ENCODE assay signal across 8 cellular contexts in the genomic region with DNA sequence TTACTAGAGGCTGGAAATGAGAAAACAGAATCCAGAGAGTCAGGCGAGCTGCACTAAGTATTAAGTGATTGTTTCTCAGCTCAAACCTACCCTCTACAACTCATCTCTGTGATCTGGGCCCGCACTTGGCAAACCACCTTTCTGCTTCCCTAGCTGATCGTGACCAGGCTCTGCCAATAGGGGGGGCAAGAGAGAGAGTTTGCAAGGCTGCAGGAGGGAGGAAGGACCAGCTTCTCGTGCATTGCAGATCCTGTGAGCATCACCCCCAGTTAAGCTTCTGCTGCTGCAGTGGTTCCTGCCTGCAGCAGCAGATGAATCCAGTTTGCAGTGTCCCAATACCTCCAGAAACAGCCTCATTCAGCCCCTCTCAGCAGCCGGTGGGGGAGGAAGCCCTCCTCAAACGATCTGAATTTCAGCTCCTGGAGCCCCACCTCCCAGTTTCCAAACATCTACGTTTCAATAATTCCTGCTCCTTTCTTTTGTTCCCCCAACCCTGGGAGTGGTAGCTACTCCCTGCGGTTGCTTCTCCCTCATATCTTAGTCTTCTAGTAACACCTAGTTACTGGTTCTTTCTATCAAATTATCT. TPM values are rescaled to one million over a fixed set of nuclear protein-coding genes. Genes with fewer than 3 reads are reported as not detected.
A peak's percentile ranks its signal among the peaks of the same experiment; 100 is the strongest.
DNase-seq lines count a peak whose midpoint lies in the region; ATAC-seq and TF ChIP-seq lines count a peak whose summit lies in the region.

No MANE protein-coding gene starts in this region.

- 34% methylated on average over 8 of the region's 8 CpGs for WGBS in prostate gland

- H3K9me2 ChIP-seq in DOHH2 (replicated peaks; ENCODE audit: control insufficient read depth, low read length): no peaks in the 10 kb centered on the region

- intact Hi-C loops in prostate gland (cut with DNase I): no loop called here

- H3K9me3 ChIP-seq in DOHH2 (ENCODE audit: control insufficient read depth, insufficient read depth, low read length) (no peaks in the 10 kb centered on the region), KOPT-K1 (ENCODE audit: insufficient read depth, low read length, poor library complexity, severe bottlenecking) (no peaks in the 10 kb centered on the region), prostate gland (no peaks in the 10 kb centered on the region)

- H3K79me2 ChIP-seq in DOHH2 (ENCODE audit: control insufficient read depth, low read length): no peaks in the 10 kb centered on the region

- TF ChIP-seq POLR2A in prostate gland (IDR thresholded peaks at IDR 0.05): no peak

- H3K4me3 ChIP-seq in DOHH2 (ENCODE audit: low read length): no peak overlapping the region
- no peak overlapping the region for H3K4me3 ChIP-seq in prostate gland

- no peak overlapping the region for H3K4me2 ChIP-seq in DOHH2 (ENCODE audit: low read length)

- H4K20me1 ChIP-seq in DOHH2 (ENCODE audit: control insufficient read depth, insufficient read depth, low read depth, low read length): no peaks in the 10 kb centered on the region

- TF ChIP-seq CTCF in DOHH2 (IDR thresholded peaks at IDR 0.05; ENCODE audit: low read depth, low read length, poor library complexity, severe bottlenecking) (peak; percentile 83), prostate gland (IDR thresholded peaks at IDR 0.05) (peak in 3 of 4 experiments; percentile 56 to 62 (median 57))

- DNase-seq in SK-N-DZ (ENCODE audit: low spot score) (peak; percentile 47), globus pallidus (ENCODE audit: low spot score) (peak; percentile 77), prostate gland (ENCODE audit: low spot score) (peak; percentile 68), NCI-H1048 (lab: John Stamatoyannopoulos, UW) (no peak)
- peak; percentile 82 for DNase-seq in activated naive CD4-positive, alpha-beta T cell treated with Interleukin-2 at 50 U/mL for 16 hours

- H3K4me1 ChIP-seq in DOHH2 (ENCODE audit: control insufficient read depth, low read length) (no peaks in the 10 kb centered on the region), prostate gland (replicated peaks) (no peaks in the 10 kb centered on the region)

- H3K27ac ChIP-seq in DOHH2 (ENCODE audit: low read depth, low read length) (no peak overlapping the region), KOPT-K1 (ENCODE audit: low read depth, low read length, poor library complexity, severe bottlenecking) (peak overlapping the region; percentile 19), prostate gland (no peak overlapping the region)

- H3K36me3 ChIP-seq in DOHH2 (ENCODE audit: control insufficient read depth, low read length): peaks cover 40% of the 10 kb centered on the region
- peaks cover 76% of the 10 kb centered on the region for H3K36me3 ChIP-seq in KOPT-K1 (ENCODE audit: insufficient read depth, low read length)
- peaks cover 6 to 11% of the 10 kb centered on the region in 2 donors for H3K36me3 ChIP-seq in prostate gland

- H3F3A ChIP-seq in DOHH2 (ENCODE audit: control insufficient read depth, insufficient read depth): no peaks in the 10 kb centered on the region

- H3K27me3 ChIP-seq in DOHH2 (ENCODE audit: control insufficient read depth, low read length) (no peaks in the 10 kb centered on the region), prostate gland (replicated peaks; ENCODE audit: insufficient read depth) (no peaks in the 10 kb centered on the region)

- no peak for ATAC-seq in HG02981 (IDR thresholded peaks at IDR 0.05; ENCODE audit: unreplicated experiment)

RNA-seq across cellular contexts. Expression of gene XRCC1, which starts 20.0 kb away (rescaled TPM):
- polyA plus RNA-seq in SK-N-DZ (2014; cell fraction: cytosol; rRNA removed): 80.9 and 94.0 TPM in 2 replicates
- 33.0 and 42.7 TPM in 2 replicates for polyA plus RNA-seq in SK-N-DZ (2014; cell fraction: nucleus; rRNA removed)
- 10 to 100 TPM; 25.8 to 52.5 TPM for total RNA-seq in prostate gland

RNA-seq across cellular contexts. Expression of gene PINLYP, which starts 20.3 kb away (rescaled TPM):
- polyA plus RNA-seq in SK-N-DZ (2014; cell fraction: cytosol; rRNA removed): 1.5 and 6.9 TPM in 2 replicates
- polyA plus RNA-seq in SK-N-DZ (2014; cell fraction: nucleus; rRNA removed): 3.0 and 4.9 TPM in 2 replicates
- 1 to 10 TPM; 4.8 to 7.8 TPM for total RNA-seq in prostate gland

RNA-seq across cellular contexts. Expression of gene ZNF575, which starts 22.3 kb away (rescaled TPM):
- polyA plus RNA-seq in SK-N-DZ (2014; cell fraction: cytosol; rRNA removed): not detected in 2 replicates
- 0.83 TPM in 1 of 2 replicates, not detected in the other for polyA plus RNA-seq in SK-N-DZ (2014; cell fraction: nucleus; rRNA removed)
- 1 to 10 TPM in 1 of 2 donors, not detected in 1; 2.0 TPM for total RNA-seq in prostate gland

RNA-seq across cellular contexts. Expression of gene ETHE1, which starts 28.3 kb away (rescaled TPM):
- polyA plus RNA-seq in SK-N-DZ (2014; cell fraction: cytosol; rRNA removed): 26.2 and 31.3 TPM in 2 replicates
- 28.0 and 28.4 TPM in 2 replicates for polyA plus RNA-seq in SK-N-DZ (2014; cell fraction: nucleus; rRNA removed)
- total RNA-seq in prostate gland: 100 to 1,000 TPM in 1 of 2 donors, 10 to 100 TPM in 1; 32.8 to 122 TPM

RNA-seq across cellular contexts. Expression of gene IRGQ, which starts 40.7 kb away (rescaled TPM):
- 38.8 and 45.2 TPM in 2 replicates for polyA plus RNA-seq in SK-N-DZ (2014; cell fraction: cytosol; rRNA removed)
- polyA plus RNA-seq in SK-N-DZ (2014; cell fraction: nucleus; rRNA removed): 16.0 and 30.0 TPM in 2 replicates
- total RNA-seq in prostate gland: 10 to 100 TPM; 28.3 to 30.4 TPM
